ENCODE assay signal across 10 cellular contexts in genomic region chr4:76546282-76547166, GRCh38.
DNase-seq lines count a peak whose midpoint lies in the region; ATAC-seq and TF ChIP-seq lines count a peak whose summit lies in the region.
"Had no signal": no experiment of that assay in that cellular context is flagged by ENCODE, and none has a peak within 500 bp of the region (broad histone marks: within the 10 kb centered on the region; RNA-seq: fewer than 3 reads in every experiment).

No MANE protein-coding gene starts in this region.

- peak; percentile 97 for DNase-seq in EH (ENCODE audit: low read depth)
- peak; percentile 33 for DNase-seq in NCI-H2227 (lab: John Stamatoyannopoulos, UW; ENCODE audit: unreplicated experiment)
- DNase-seq in epithelial cell of esophagus (ENCODE audit: low read depth) = peak; percentile 86
- no peak for DNase-seq in neural crest cell (ENCODE audit: low read depth, low spot score)
- DNase-seq in CD4-positive, alpha-beta memory T cell = no peak
- no peak for DNase-seq in stimulated activated effector memory CD8-positive, alpha-beta T cell treated with anti-CD3 and anti-CD28 coated beads, Interleukin-12 subunit alpha, Interleukin-12 subunit beta, amount 100 ng/mL, for 72 hours (ENCODE audit: low spot score in 2 of 2)
- DNase-seq in activated naive CD4-positive, alpha-beta T cell treated with Interleukin-2 at 50 U/mL for 16 hours = no peak
- DNase-seq: activated CD4-positive, alpha-beta T cell treated with anti-CD3 and anti-CD28 coated beads, Interleukin-2, amount 10 ng/mL, durations not matched to agents 24 days and 14 days; stimulated activated CD4-positive, alpha-beta T cell treated with anti-CD3 and anti-CD28 coated beads, Interleukin-4, amount 100 ng/mL, for 24 hours had no signal

- peaks cover 4% of the 10 kb centered on the region for H3K9me3 Mint-ChIP-seq in neural crest cell
- H3K9me3 Mint-ChIP-seq in CD4-positive, alpha-beta memory T cell = peaks cover 0 to 2% (median 0%) of the 10 kb centered on the region in 8 donors
- no peaks in the 10 kb centered on the region for H3K9me3 Mint-ChIP-seq in stimulated activated effector memory CD8-positive, alpha-beta T cell treated with anti-CD3 and anti-CD28 coated beads, Interleukin-12 subunit alpha, Interleukin-12 subunit beta, amount 100 ng/mL, for 72 hours

- ATAC-seq in stimulated activated effector memory CD8-positive, alpha-beta T cell treated with anti-CD3 and anti-CD28 coated beads, Interleukin-12 subunit alpha, Interleukin-12 subunit beta, amount 100 ng/mL, for 72 hours = no peak
- ATAC-seq in GM21423 (IDR thresholded peaks at IDR 0.05; ENCODE audit: unreplicated experiment) = no peak

- POLR2A ChIA-PET in CD4-positive, alpha-beta memory T cell (lab: Charles Lee; ENCODE audit: partially characterized antibody) = no interaction called here

- peak overlapping the region; percentile 82 for H3K27ac Mint-ChIP-seq in neural crest cell (ENCODE audit: unreplicated experiment)
- H3K27ac Mint-ChIP-seq in CD4-positive, alpha-beta memory T cell = no peak overlapping the region
- no peak overlapping the region for H3K27ac Mint-ChIP-seq in stimulated activated effector memory CD8-positive, alpha-beta T cell treated with anti-CD3 and anti-CD28 coated beads, Interleukin-12 subunit alpha, Interleukin-12 subunit beta, amount 100 ng/mL, for 72 hours

- no peaks in the 10 kb centered on the region for H3K36me3 ChIP-seq in CD4-positive, alpha-beta memory T cell (ENCODE audit: insufficient read depth, low read length)

- H3K36me3 Mint-ChIP-seq in neural crest cell (ENCODE audit: low read depth) = peaks cover 4% of the 10 kb centered on the region
- H3K36me3 Mint-ChIP-seq in CD4-positive, alpha-beta memory T cell = no peaks in the 10 kb centered on the region
- no peaks in the 10 kb centered on the region for H3K36me3 Mint-ChIP-seq in stimulated activated effector memory CD8-positive, alpha-beta T cell treated with anti-CD3 and anti-CD28 coated beads, Interleukin-12 subunit alpha, Interleukin-12 subunit beta, amount 100 ng/mL, for 72 hours

- no peaks in the 10 kb centered on the region for H3K27me3 Mint-ChIP-seq in neural crest cell (ENCODE audit: low read depth)
- H3K27me3 Mint-ChIP-seq in CD4-positive, alpha-beta memory T cell = peaks cover 2 to 3% of the 10 kb centered on the region in 2 donors

- TF ChIP-seq CTCF in epithelial cell of esophagus (IDR thresholded peaks at IDR 0.05; ENCODE audit: insufficient read depth, low read depth, low read length, missing control alignments) (no peak), neural crest cell (conservative IDR thresholded peaks at IDR 0.05) (no peak)

- peaks cover 39% of the 10 kb centered on the region for H3K4me1 Mint-ChIP-seq in neural crest cell
- peaks cover 8 to 13% (median 8%) of the 10 kb centered on the region in 4 donors for H3K4me1 Mint-ChIP-seq in CD4-positive, alpha-beta memory T cell
- H3K4me1 Mint-ChIP-seq in stimulated activated effector memory CD8-positive, alpha-beta T cell treated with anti-CD3 and anti-CD28 coated beads, Interleukin-12 subunit alpha, Interleukin-12 subunit beta, amount 100 ng/mL, for 72 hours = peaks cover 8% of the 10 kb centered on the region

- CTCF ChIA-PET in CD4-positive, alpha-beta memory T cell (lab: Charles Lee; ENCODE audit: partially characterized antibody) = no interaction called here

- no peaks in the 10 kb centered on the region for H3K27me3 ChIP-seq in CD4-positive, alpha-beta memory T cell (ENCODE audit: insufficient read depth, low read length)

- peaks cover 11% of the 10 kb centered on the region for H3K4me1 ChIP-seq in CD4-positive, alpha-beta memory T cell (ENCODE audit: insufficient read depth, low read length)

- H3K27ac ChIP-seq in CD4-positive, alpha-beta memory T cell (ENCODE audit: low read depth, low read length) = no peak overlapping the region

- H3K4me3 Mint-ChIP-seq in neural crest cell = no peak overlapping the region
- no peak overlapping the region for H3K4me3 Mint-ChIP-seq in CD4-positive, alpha-beta memory T cell
- H3K4me3 Mint-ChIP-seq in stimulated activated effector memory CD8-positive, alpha-beta T cell treated with anti-CD3 and anti-CD28 coated beads, Interleukin-12 subunit alpha, Interleukin-12 subunit beta, amount 100 ng/mL, for 72 hours = no peak overlapping the region
- H3K4me3 Mint-ChIP-seq: activated CD4-positive, alpha-beta T cell treated with anti-CD3 and anti-CD28 coated beads, Interleukin-2, amount 10 ng/mL, durations not matched to agents 24 days and 14 days had no signal

- no peaks in the 10 kb centered on the region for H3K9me3 ChIP-seq in CD4-positive, alpha-beta memory T cell (ENCODE audit: control insufficient read depth in 1 of 2, low read length in 2 of 2)

- H3K4me3 ChIP-seq in epithelial cell of esophagus (ENCODE audit: low read length) = no peak overlapping the region
- H3K4me3 ChIP-seq in CD4-positive, alpha-beta memory T cell (ENCODE audit: low read length in 2 of 2) = no peak overlapping the region

- intact Hi-C loops in CD4-positive, alpha-beta memory T cell (cut with micrococcal nuclease) = no loop called here

Comparison
In these comparisons a context has a peak if more than half of its experiments do, and no peak if none do; other contexts are left out.
1. DNase-seq: peak in EH (single experiment), NCI-H2227 (single experiment) and epithelial cell of esophagus (single experiment); none in neural crest cell (single experiment), CD4-positive, alpha-beta memory T cell (0 of 5), stimulated activated effector memory CD8-positive, alpha-beta T cell treated with anti-CD3 and anti-CD28 coated beads, Interleukin-12 subunit alpha, Interleukin-12 subunit beta, amount 100 ng/mL, for 72 hours (0 of 2) and activated naive CD4-positive, alpha-beta T cell treated with Interleukin-2 at 50 U/mL for 16 hours (single experiment).